In the genomic region with DNA sequence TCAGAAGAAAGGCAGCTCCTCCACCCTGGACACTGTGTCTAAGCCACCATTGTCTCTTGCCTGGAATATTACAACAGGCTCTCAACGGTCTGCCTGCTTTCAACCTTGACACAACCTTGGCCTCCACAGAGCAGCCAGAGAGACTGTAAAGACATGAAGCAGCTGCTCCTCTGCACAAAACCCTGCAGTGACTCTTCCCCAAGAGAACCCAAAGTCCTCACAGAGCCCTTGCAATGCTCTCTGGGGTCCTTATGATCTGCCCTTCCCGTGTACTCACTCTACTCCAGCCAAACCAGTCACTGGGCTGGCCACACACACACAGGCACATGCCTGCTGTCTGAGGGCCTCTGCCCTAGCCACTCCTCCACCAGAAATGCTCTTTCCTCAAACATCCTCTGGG, we compare ENCODE assay signal across 18 cellular contexts.
DNase-seq lines count a peak whose midpoint lies in the region; ATAC-seq and TF ChIP-seq lines count a peak whose summit lies in the region.
"Had no signal": no experiment of that assay in that cellular context is flagged by ENCODE, and none has a peak within 500 bp of the region (broad histone marks: within the 10 kb centered on the region; RNA-seq: fewer than 3 reads in every experiment).

No MANE protein-coding gene starts in this region.

- no peak overlapping the region for H3K4me3 Mint-ChIP-seq in natural killer cell treated with Interleukin-12 subunit alpha and Interleukin-12 subunit beta and Interleukin-15 and Interleukin-18, amount 100 ng/mL, for 72 hours
- no peak overlapping the region for H3K4me3 Mint-ChIP-seq in CD4-positive, alpha-beta T cell
- H3K4me3 Mint-ChIP-seq: CD14-positive monocyte, H9 had no signal

- ATAC-seq in Right ventricle myocardium superior (ENCODE audit: poor library complexity) (peak; percentile 76), heart right ventricle (peak in 5 of 8 donors; percentile 28 to 78 (median 51)), upper lobe of right lung (peak; percentile 45)
- peak; percentile 22 to 34 for ATAC-seq in natural killer cell treated with Interleukin-12 subunit alpha and Interleukin-12 subunit beta and Interleukin-15 and Interleukin-18, amount 100 ng/mL, for 72 hours
- ATAC-seq in CD4-positive, alpha-beta T cell (ENCODE audit: poor library complexity), result no peak
- ATAC-seq: PC-3 had no signal

- H3K4me1 ChIP-seq in heart right ventricle (peaks cover 0 to 5% (median 0%) of the 10 kb centered on the region in 9 donors), upper lobe of right lung (no peaks in the 10 kb centered on the region)

- intact Hi-C loops in Right ventricle myocardium superior (cut with DNase I) (no loop called here), cardiac septum (cut with DNase I) (no loop called here), heart right ventricle (cut with DNase I) (loop anchor here in 3 of 10 donors (5.0 to 10.0 kb wide), 3 partner anchors 58 to 89 kb away; no protein-coding TSS in a partner anchor), upper lobe of right lung (cut with DNase I) (no loop called here)
- intact Hi-C loops in CD4-positive, alpha-beta T cell (cut with DNase I, micrococcal nuclease), result no loop called here

- no peaks in the 10 kb centered on the region for H3K4me1 Mint-ChIP-seq in natural killer cell treated with Interleukin-12 subunit alpha and Interleukin-12 subunit beta and Interleukin-15 and Interleukin-18, amount 100 ng/mL, for 72 hours (ENCODE audit: low read depth in 2 of 2)
- H3K4me1 Mint-ChIP-seq in CD4-positive, alpha-beta T cell (ENCODE audit: low read depth), result no peaks in the 10 kb centered on the region

- H3K27me3 ChIP-seq in heart right ventricle (no peaks in the 10 kb centered on the region), upper lobe of right lung (no peaks in the 10 kb centered on the region), MG63 (no peaks in the 10 kb centered on the region)
- H3K27me3 ChIP-seq in CD4-positive, alpha-beta T cell (ENCODE audit: control insufficient read depth, insufficient read depth, low read length), result no peaks in the 10 kb centered on the region

- H3K27ac Mint-ChIP-seq in natural killer cell treated with Interleukin-12 subunit alpha and Interleukin-12 subunit beta and Interleukin-15 and Interleukin-18, amount 100 ng/mL, for 72 hours, result no peak overlapping the region
- H3K27ac Mint-ChIP-seq in CD4-positive, alpha-beta T cell, result no peak overlapping the region
- H3K27ac Mint-ChIP-seq: H9 had no signal

- POLR2A ChIA-PET in CD4-positive, alpha-beta T cell (lab: Charles Lee), result interaction anchor here (1.0 to 1.6 kb wide), 3 partner anchors 75 to 78 kb away, joined by 3 to 4 read pairs (median 3); partner anchors contain the start of gene CPEB2

- CTCF ChIA-PET in CD4-positive, alpha-beta T cell (lab: Charles Lee), result no interaction called here

- H3K9me3 ChIP-seq in heart right ventricle (no peaks in the 10 kb centered on the region), upper lobe of right lung (no peaks in the 10 kb centered on the region), MG63 (no peaks in the 10 kb centered on the region)
- no peaks in the 10 kb centered on the region for H3K9me3 ChIP-seq in CD4-positive, alpha-beta T cell (ENCODE audit: control insufficient read depth, low read length)

- H3K9me3 Mint-ChIP-seq in natural killer cell treated with Interleukin-12 subunit alpha and Interleukin-12 subunit beta and Interleukin-15 and Interleukin-18, amount 100 ng/mL, for 72 hours, result no peaks in the 10 kb centered on the region
- H3K9me3 Mint-ChIP-seq in CD4-positive, alpha-beta T cell, result no peaks in the 10 kb centered on the region
- H3K9me3 Mint-ChIP-seq: H9 had no signal

- H3K36me3 Mint-ChIP-seq in natural killer cell treated with Interleukin-12 subunit alpha and Interleukin-12 subunit beta and Interleukin-15 and Interleukin-18, amount 100 ng/mL, for 72 hours, result no peaks in the 10 kb centered on the region
- no peaks in the 10 kb centered on the region for H3K36me3 Mint-ChIP-seq in CD4-positive, alpha-beta T cell (ENCODE audit: low read depth)
- H3K36me3 Mint-ChIP-seq: CD14-positive monocyte had no signal

- H3K4me3 ChIP-seq in heart right ventricle (no peak overlapping the region), upper lobe of right lung (no peak overlapping the region), MG63 (no peak overlapping the region)

- H3K27ac ChIP-seq in heart right ventricle (peak overlapping the region in 3 of 10 donors; percentile 3 to 23 (median 15)), upper lobe of right lung (no peak overlapping the region)
- no peak overlapping the region for H3K27ac ChIP-seq in CD4-positive, alpha-beta T cell (ENCODE audit: low read depth, low read length)

- DNase-seq in Right ventricle myocardium superior (no peak), cardiac septum (ENCODE audit: low spot score) (no peak), heart right ventricle (no peak), upper lobe of right lung (no peak), MG63 (no peak), NCI-H69 (lab: John Stamatoyannopoulos, UW) (no peak)
- DNase-seq in natural killer cell treated with Interleukin-12 subunit alpha and Interleukin-12 subunit beta and Interleukin-15 and Interleukin-18, amount 100 ng/mL, for 72 hours (ENCODE audit: low spot score), result no peak
- no peak for DNase-seq in CD4-positive, alpha-beta T cell
- DNase-seq: 8988T, COR-L47, GF-D8, H9, NCI-H1105, NCI-H1694, NCI-H524, PC-3, RPMI8226 had no signal

- TF ChIP-seq CTCF in heart right ventricle (IDR thresholded peaks at IDR 0.05), result no peak
- TF ChIP-seq CTCF in upper lobe of right lung (IDR thresholded peaks at IDR 0.05), result no peak
- TF ChIP-seq CTCF in CD4-positive, alpha-beta T cell (IDR thresholded peaks at IDR 0.05), result no peak

- H3K27me3 Mint-ChIP-seq in natural killer cell treated with Interleukin-12 subunit alpha and Interleukin-12 subunit beta and Interleukin-15 and Interleukin-18, amount 100 ng/mL, for 72 hours, result peaks cover 5 to 6% of the 10 kb centered on the region in 2 donors
- H3K27me3 Mint-ChIP-seq in CD4-positive, alpha-beta T cell, result no peaks in the 10 kb centered on the region

- no peaks in the 10 kb centered on the region for H3K36me3 ChIP-seq in heart right ventricle
- no peaks in the 10 kb centered on the region for H3K36me3 ChIP-seq in upper lobe of right lung
- no peaks in the 10 kb centered on the region for H3K36me3 ChIP-seq in MG63

- WGBS in heart right ventricle, 2 donors, result 32 to 52% methylated on average over 2 of the region's 2 CpGs
